In the genomic region with DNA sequence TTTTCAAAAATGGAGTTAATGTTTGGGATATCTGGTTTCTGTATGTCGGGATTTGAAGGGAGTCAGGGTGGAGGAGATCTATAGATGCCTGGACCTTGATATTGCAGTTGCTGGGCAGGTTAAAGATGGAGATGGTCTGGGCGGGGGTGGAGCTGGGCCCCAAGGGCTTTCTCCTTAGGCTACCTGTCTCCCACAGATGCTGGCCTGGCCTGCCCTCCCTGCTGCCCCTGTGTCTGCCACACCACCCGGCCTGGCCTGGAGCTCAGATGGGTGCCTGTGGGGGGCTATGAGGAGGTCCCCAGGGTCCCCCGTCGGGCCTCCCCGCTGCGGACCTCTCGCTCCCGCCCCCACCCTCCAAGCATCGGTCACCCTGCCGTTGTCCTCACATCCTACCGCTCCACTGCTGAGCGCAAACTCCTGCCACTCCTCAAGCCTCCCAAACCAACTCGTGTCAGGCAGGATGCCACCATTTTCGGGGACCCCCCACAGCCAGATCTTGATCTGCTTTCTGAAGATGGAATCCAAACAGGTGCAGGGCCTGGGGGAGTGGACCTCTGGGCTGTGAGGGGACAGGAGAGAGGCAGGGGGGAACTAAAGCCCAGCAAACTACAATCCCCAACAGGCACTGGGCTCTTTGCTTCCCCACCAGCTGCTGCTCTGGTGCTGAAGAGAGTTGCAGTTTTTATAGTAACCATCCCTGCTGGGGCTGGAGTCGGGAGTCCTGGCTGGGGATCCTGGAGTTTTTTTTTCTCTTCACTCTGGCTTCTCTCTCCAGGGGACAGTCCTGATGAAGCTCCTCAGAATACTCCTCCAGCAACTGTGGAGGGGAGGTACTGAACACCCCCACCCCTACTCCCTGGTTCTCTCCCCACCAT, we compare ENCODE assay signal across 28 cellular contexts. TPM values are rescaled to one million over a fixed set of nuclear protein-coding genes. Genes with fewer than 3 reads are reported as not detected.
A peak's percentile ranks its signal among the peaks of the same experiment; 100 is the strongest.
DNase-seq lines count a peak whose midpoint lies in the region; ATAC-seq, FAIRE-seq and TF ChIP-seq lines count a peak whose summit lies in the region.
"Had no signal": no experiment of that assay in that cellular context is flagged by ENCODE, and none has a peak within 500 bp of the region (broad histone marks: within the 10 kb centered on the region; RNA-seq: fewer than 3 reads in every experiment).

No MANE protein-coding gene starts in this region.

- H4K20me1 ChIP-seq in HepG2 (ENCODE audit: insufficient read depth, low read length) (no peaks in the 10 kb centered on the region), endothelial cell of umbilical vein (replicated peaks; ENCODE audit: control insufficient read depth, extremely low read depth, insufficient read depth, low read length) (no peaks in the 10 kb centered on the region)

- BruUV-seq in HepG2 (replicated peaks; lab: Mats Ljungman, UMichigan) (no TSS peak), endothelial cell of umbilical vein (replicated peaks; lab: Mats Ljungman, UMichigan) (TSS peak; percentile 26)

- H3K4me1 ChIP-seq in HepG2 (ENCODE audit: insufficient read depth, low read length), result no peaks in the 10 kb centered on the region
- H3K4me1 ChIP-seq in right lobe of liver, result no peaks in the 10 kb centered on the region
- peaks cover 31% of the 10 kb centered on the region for H3K4me1 ChIP-seq in endothelial cell of umbilical vein (ENCODE audit: control insufficient read depth, extremely low read depth, insufficient read depth, low read length)
- H3K4me1 ChIP-seq: pancreas, SJSA1 had no signal

- peaks cover 15 to 75% of the 10 kb centered on the region in 2 experiments for H3K27me3 ChIP-seq in HepG2 (ENCODE audit: control insufficient read depth in 1 of 2, insufficient read depth in 2 of 2, low read length in 2 of 2)
- no peaks in the 10 kb centered on the region for H3K27me3 ChIP-seq in right lobe of liver
- H3K27me3 ChIP-seq in endothelial cell of umbilical vein (ENCODE audit: control insufficient read depth in 2 of 2, insufficient read depth in 2 of 2, low read length in 2 of 2), result no peaks in the 10 kb centered on the region
- H3K27me3 ChIP-seq: pancreas had no signal

- H3K4me3 ChIP-seq in HepG2 (replicated peaks in 1 of 3; ENCODE audit: insufficient read depth in 1 of 3, low read depth in 2 of 3, low read length in 3 of 3), result no peak overlapping the region
- H3K4me3 ChIP-seq in right lobe of liver, result no peak overlapping the region
- H3K4me3 ChIP-seq in endothelial cell of umbilical vein (replicated peaks in 1 of 3; ENCODE audit: insufficient read depth in 1 of 3, low read depth in 1 of 3, low read length in 3 of 3), result no peak overlapping the region
- H3K4me3 ChIP-seq: pancreas, SJSA1 had no signal

- no peak for DNase-seq in HepG2 (ENCODE audit: low spot score)
- no peak for DNase-seq in right lobe of liver
- DNase-seq in endothelial cell of umbilical vein (ENCODE audit: low read depth, low spot score), result no peak
- no peak for DNase-seq in natural killer cell
- DNase-seq: activated CD4-positive, alpha-beta T cell treated with anti-CD3 and anti-CD28 coated beads, Interleukin-2, amount 50 U/mL, for 4 hours; activated naive CD4-positive, alpha-beta T cell treated with Interleukin-2 at 50 U/mL for 16 hours; GDM1; H9; mammary epithelial cell; NCI-H1092; NCI-H187 treated with DMSO at 0.1 percent for 48 hours; NCI-H226; NCI-H748 treated with DMSO at 0.1 percent for 48 hours; nephron progenitor cell; stimulated activated CD4-positive, alpha-beta T cell treated with anti-CD3 and anti-CD28 coated beads, Interleukin-4, amount 100 ng/mL, for 1 hour had no signal

- H3K36me3 Mint-ChIP-seq in natural killer cell, result no peaks in the 10 kb centered on the region
- H3K36me3 Mint-ChIP-seq: brain, type B pancreatic cell had no signal

- no peak for TF ChIP-seq CTCF in HepG2 (CRISPR knock-in tag; IDR thresholded peaks at IDR 0.05)
- TF ChIP-seq CTCF in right lobe of liver (IDR thresholded peaks at IDR 0.05), result no peak
- no peak for TF ChIP-seq CTCF in endothelial cell of umbilical vein (IDR thresholded peaks at IDR 0.05; ENCODE audit: extremely low read depth in 1 of 2, insufficient read depth in 1 of 2, low read depth in 1 of 2, low read length in 2 of 2)
- no peak for TF ChIP-seq CTCF in natural killer cell (IDR thresholded peaks at IDR 0.05)

- ATAC-seq in HepG2, result no peak
- ATAC-seq in right lobe of liver, result no peak
- ATAC-seq in HG02678 (IDR thresholded peaks at IDR 0.05; ENCODE audit: unreplicated experiment), result no peak
- ATAC-seq in natural killer cell, result no peak
- no peak for ATAC-seq in GM18498 (IDR thresholded peaks at IDR 0.05; ENCODE audit: unreplicated experiment)
- ATAC-seq: pancreas had no signal

- dilution Hi-C loops in endothelial cell of umbilical vein (cut with MboI; ENCODE audit: extremely low pct_ligation_motif_present, low sequenced_read_pairs), result no loop called here

- FAIRE-seq in HepG2 (lab: Jason Lieb, UNC) (no peak), endothelial cell of umbilical vein (lab: Jason Lieb, UNC) (peak; percentile 33)
- FAIRE-seq: pancreas, TTC549 had no signal

- H3K9me3 ChIP-seq in HepG2 (ENCODE audit: low read length), result no peaks in the 10 kb centered on the region
- H3K9me3 ChIP-seq in right lobe of liver, result no peaks in the 10 kb centered on the region
- no peaks in the 10 kb centered on the region for H3K9me3 ChIP-seq in endothelial cell of umbilical vein (replicated peaks; ENCODE audit: control insufficient read depth, insufficient read depth, low read length)
- H3K9me3 ChIP-seq: pancreas, SJSA1 had no signal

- H3K79me2 ChIP-seq in HepG2 (ENCODE audit: insufficient read depth, low read length), result no peaks in the 10 kb centered on the region
- H3K79me2 ChIP-seq in endothelial cell of umbilical vein (ENCODE audit: control insufficient read depth, insufficient read depth, low read length), result peaks cover 32% of the 10 kb centered on the region

- no peak overlapping the region for H3K27ac Mint-ChIP-seq in natural killer cell
- H3K27ac Mint-ChIP-seq: brain, H9, nephron progenitor cell, type B pancreatic cell had no signal

- no peaks in the 10 kb centered on the region for H3K9me1 ChIP-seq in endothelial cell of umbilical vein (replicated peaks; ENCODE audit: control insufficient read depth, extremely low read depth, insufficient read depth, low read length)

- H3K36me3 ChIP-seq in HepG2 (replicated peaks in 1 of 2; ENCODE audit: control insufficient read depth in 1 of 2, insufficient read depth in 2 of 2, low read length in 2 of 2) (no peaks in the 10 kb centered on the region), right lobe of liver (no peaks in the 10 kb centered on the region), endothelial cell of umbilical vein (ENCODE audit: control insufficient read depth in 2 of 2, extremely low read depth in 1 of 2, insufficient read depth in 2 of 2, low read length in 2 of 2) (peaks cover 9 to 31% of the 10 kb centered on the region in 2 experiments)
- H3K36me3 ChIP-seq: pancreas, SJSA1 had no signal

- CTCF ChIA-PET in HepG2 (lab: Yijun Ruan, JAX; ENCODE audit: low intra/inter-chr PET ratio, low total read pairs) (no interaction called here), endothelial cell of umbilical vein (lab: Charles Lee) (interaction anchor here (1.2 kb wide), 1 partner anchor 14 kb away, joined by 4 read pairs; no protein-coding TSS in a partner anchor)

- H2AFZ ChIP-seq in HepG2 (ENCODE audit: low read length), result no peak overlapping the region
- H2AFZ ChIP-seq in endothelial cell of umbilical vein (ENCODE audit: low read depth, low read length), result no peak overlapping the region

- TF ChIP-seq POLR2A in HepG2 (IDR thresholded peaks at IDR 0.05; ENCODE audit: insufficient read depth in 1 of 2, low read depth in 2 of 2, low read length in 2 of 2), result no peak
- no peak for TF ChIP-seq POLR2A in right lobe of liver (IDR thresholded peaks at IDR 0.05)
- TF ChIP-seq POLR2A in endothelial cell of umbilical vein (IDR thresholded peaks at IDR 0.05; ENCODE audit: low read depth, low read length), result no peak

- H3K9ac ChIP-seq in HepG2 (ENCODE audit: insufficient read depth, low read depth, low read length) (no peak overlapping the region), endothelial cell of umbilical vein (replicated peaks; ENCODE audit: extremely low read depth, insufficient read depth, low read length) (no peak overlapping the region)

- no peak overlapping the region for H3K4me2 ChIP-seq in HepG2 (ENCODE audit: low read depth, low read length)
- H3K4me2 ChIP-seq in endothelial cell of umbilical vein (ENCODE audit: insufficient read depth, low read length), result no peak overlapping the region

- H3K27ac ChIP-seq in HepG2 (ENCODE audit: extremely low read length, insufficient read depth, low read length), result no peak overlapping the region
- H3K27ac ChIP-seq in right lobe of liver, result no peak overlapping the region
- H3K27ac ChIP-seq in endothelial cell of umbilical vein (ENCODE audit: insufficient read depth, low read depth, low read length), result no peak overlapping the region
- H3K27ac ChIP-seq: pancreas, SJSA1 had no signal

- peaks cover 0 to 8% of the 10 kb centered on the region in 2 donors for H3K4me1 Mint-ChIP-seq in natural killer cell

- TF ChIP-seq EP300 in HepG2 (IDR thresholded peaks at IDR 0.05; ENCODE audit: low read depth in 2 of 2, low read length in 2 of 2) (no peak), HepG2 (CRISPR knock-in tag; IDR thresholded peaks at IDR 0.05; ENCODE audit: borderline replicate concordance) (no peak)

- intact Hi-C loops in HepG2 (cut with micrococcal nuclease; ENCODE audit: unreplicated experiment) (no loop called here), right lobe of liver (cut with DNase I) (no loop called here), endothelial cell of umbilical vein (cut with micrococcal nuclease) (no loop called here), natural killer cell (cut with micrococcal nuclease) (no loop called here)

- POLR2A ChIA-PET in HepG2 (lab: Yijun Ruan, JAX) (no interaction called here), endothelial cell of umbilical vein (lab: Charles Lee) (interaction anchor here (1.1 kb wide), 1 partner anchor 13 kb away, joined by 5 read pairs; no protein-coding TSS in a partner anchor)

- 4% methylated on average over 12 of the region's 16 CpGs for WGBS in HepG2 (ENCODE audit: low lambda C conversion rate)
- 25% methylated on average over 3 of the region's 16 CpGs for WGBS in right lobe of liver (ENCODE audit: insufficient coverage, low coverage, low lambda C conversion rate, missing lambda C conversion rate)

- peaks cover 16 to 17% of the 10 kb centered on the region in 2 donors for H3K27me3 Mint-ChIP-seq in natural killer cell (ENCODE audit: low read depth in 2 of 2)

- no peaks in the 10 kb centered on the region for H3K9me3 Mint-ChIP-seq in natural killer cell
- H3K9me3 Mint-ChIP-seq: brain, H9, nephron progenitor cell, type B pancreatic cell had no signal

- in situ Hi-C loops in HepG2 (cut with HindIII; ENCODE audit: extremely low pct_ligation_motif_present, low pct_unique_long_range_greater_than_20kb), result no loop called here

- no peak overlapping the region for H3K4me3 Mint-ChIP-seq in natural killer cell
- H3K4me3 Mint-ChIP-seq: brain, nephron progenitor cell, type B pancreatic cell had no signal

- TF ChIP-seq RAD21 in HepG2 (CRISPR knock-in tag; IDR thresholded peaks at IDR 0.05), result no peak

RNA-seq across cellular contexts. Expression of a gene that starts 2.9 kb away (rescaled TPM):
- not detected in 2 replicates for total RNA-seq in HepG2 (2016; rRNA removed; fragmentation: Illumina TruSeq; extraction: Trizol)
- total RNA-seq in HepG2 (2016; cell fraction: cytosol; rRNA removed; fragmentation: Illumina TruSeq; extraction: Trizol; ENCODE audit: low read depth), result not detected in 2 replicates
- total RNA-seq in HepG2 (2016; cell fraction: insoluble cytoplasmic fraction; rRNA removed; fragmentation: Illumina TruSeq; extraction: Trizol), result not detected in 2 replicates
- total RNA-seq in HepG2 (2016; cell fraction: membrane; rRNA removed; fragmentation: Illumina TruSeq; extraction: Trizol), result not detected in 2 replicates
- not detected in 2 replicates for total RNA-seq in HepG2 (2016; cell fraction: nucleus; rRNA removed; fragmentation: Illumina TruSeq; extraction: Trizol)
- polyA plus RNA-seq in HepG2 (2011; rRNA removed), result not detected in 2 replicates
- polyA plus RNA-seq in HepG2 (2011; cell fraction: cytosol; rRNA removed), result not detected in 2 replicates
- not detected in 2 replicates for polyA plus RNA-seq in HepG2 (2011; cell fraction: nucleus; rRNA removed)
- not detected in 2 replicates for polyA plus RNA-seq in HepG2 (2012)
- polyA plus RNA-seq in HepG2 (2016; cell fraction: cytosol; fragmentation: Illumina TruSeq; extraction: Trizol; ENCODE audit: low read depth), result not detected in 2 replicates
- not detected in 2 replicates for polyA plus RNA-seq in HepG2 (2016; cell fraction: insoluble cytoplasmic fraction; fragmentation: Illumina TruSeq; extraction: Trizol; ENCODE audit: low read depth)
- polyA plus RNA-seq in HepG2 (2016; cell fraction: membrane; fragmentation: Illumina TruSeq; extraction: Trizol; ENCODE audit: low read depth), result not detected in 2 replicates
- not detected in 2 replicates for polyA plus RNA-seq in HepG2 (2016; cell fraction: nucleus; fragmentation: Illumina TruSeq; extraction: Trizol; ENCODE audit: insufficient read depth, low read depth)
- not detected in 2 replicates for polyA minus RNA-seq in HepG2 (2011; rRNA and poly(A)+ RNA removed; ENCODE audit: low replicate concordance)
- not detected in 2 replicates for polyA minus RNA-seq in HepG2 (2011; cell fraction: cytosol; rRNA and poly(A)+ RNA removed)
- polyA minus RNA-seq in HepG2 (2011; cell fraction: nucleus; rRNA and poly(A)+ RNA removed), result not detected in 2 replicates
- 10 to 100 TPM in 1 of 6 experiments, 1 to 10 TPM in 5; 1.6 to 12.2 (median 2.5) TPM for total RNA-seq in right lobe of liver
- total RNA-seq in endothelial cell of umbilical vein, result 78.6 and 108 TPM in 2 replicates
- 119 and 355 TPM in 2 replicates for polyA plus RNA-seq in endothelial cell of umbilical vein
- 70.1 and 83.6 TPM in 2 replicates for polyA plus RNA-seq in endothelial cell of umbilical vein (2011; cell fraction: cytosol; rRNA removed)
- 116 and 181 TPM in 2 replicates for polyA plus RNA-seq in endothelial cell of umbilical vein (2011; cell fraction: nucleus; rRNA removed)
- polyA plus RNA-seq in endothelial cell of umbilical vein (2012), result 56.7 and 63.8 TPM in 2 replicates
- 43.0 and 51.1 TPM in 2 replicates for polyA minus RNA-seq in endothelial cell of umbilical vein
- not detected for polyA minus RNA-seq in endothelial cell of umbilical vein (2011; cell fraction: cytosol; rRNA and poly(A)+ RNA removed)
- polyA minus RNA-seq in endothelial cell of umbilical vein (2011; cell fraction: nucleus; rRNA and poly(A)+ RNA removed), result 35.5 and 37.5 TPM in 2 replicates
- total RNA-seq in natural killer cell, result not detected
- total RNA-seq: mammary epithelial cell; SJSA1; T-helper 1 cell treated with Interleukin-12 subunit alpha and Interleukin-12 subunit beta and Interleukin-4 antibody, amounts not matched to agents 30 ng/mL and 1 ng/mL, for 36 hours had no signal
- polyA plus RNA-seq: BJ, mammary epithelial cell had no signal

RNA-seq across cellular contexts. Expression of a gene that starts 17.8 kb away (rescaled TPM):
- total RNA-seq in HepG2 (2016; rRNA removed; fragmentation: Illumina TruSeq; extraction: Trizol) (0.28 and 0.91 TPM in 2 replicates), right lobe of liver (1 to 10 TPM in 4 of 6 experiments, under 1 TPM in 2; 0.49 to 3.0 (median 1.6) TPM), endothelial cell of umbilical vein (7.7 and 9.4 TPM in 2 replicates), natural killer cell (10 to 100 TPM; 10.7 to 17.5 (median 16.8) TPM)
- 0.61 and 1.1 TPM in 2 replicates for total RNA-seq in HepG2 (2016; cell fraction: cytosol; rRNA removed; fragmentation: Illumina TruSeq; extraction: Trizol; ENCODE audit: low read depth)
- total RNA-seq in HepG2 (2016; cell fraction: insoluble cytoplasmic fraction; rRNA removed; fragmentation: Illumina TruSeq; extraction: Trizol), result 0.30 and 0.82 TPM in 2 replicates
- total RNA-seq in HepG2 (2016; cell fraction: membrane; rRNA removed; fragmentation: Illumina TruSeq; extraction: Trizol), result 0.46 and 0.69 TPM in 2 replicates
- 1.9 and 2.9 TPM in 2 replicates for total RNA-seq in HepG2 (2016; cell fraction: nucleus; rRNA removed; fragmentation: Illumina TruSeq; extraction: Trizol)
- polyA plus RNA-seq in HepG2 (2011; rRNA removed) (1.1 and 1.8 TPM in 2 replicates), endothelial cell of umbilical vein (7.6 and 8.1 TPM in 2 replicates)
- polyA plus RNA-seq in HepG2 (2011; cell fraction: cytosol; rRNA removed), result 0.73 and 0.74 TPM in 2 replicates
- 12.0 and 12.7 TPM in 2 replicates for polyA plus RNA-seq in HepG2 (2011; cell fraction: nucleus; rRNA removed)
- 2.4 and 3.3 TPM in 2 replicates for polyA plus RNA-seq in HepG2 (2012)
- 0.33 and 0.42 TPM in 2 replicates for polyA plus RNA-seq in HepG2 (2016; cell fraction: cytosol; fragmentation: Illumina TruSeq; extraction: Trizol; ENCODE audit: low read depth)
- polyA plus RNA-seq in HepG2 (2016; cell fraction: insoluble cytoplasmic fraction; fragmentation: Illumina TruSeq; extraction: Trizol; ENCODE audit: low read depth), result 0.99 and 1.5 TPM in 2 replicates
- 0.37 and 0.59 TPM in 2 replicates for polyA plus RNA-seq in HepG2 (2016; cell fraction: membrane; fragmentation: Illumina TruSeq; extraction: Trizol; ENCODE audit: low read depth)
- polyA plus RNA-seq in HepG2 (2016; cell fraction: nucleus; fragmentation: Illumina TruSeq; extraction: Trizol; ENCODE audit: insufficient read depth, low read depth), result 5.8 and 6.6 TPM in 2 replicates
- 2.3 and 6.0 TPM in 2 replicates for polyA minus RNA-seq in HepG2 (2011; rRNA and poly(A)+ RNA removed; ENCODE audit: low replicate concordance)
- 0.35 and 0.49 TPM in 2 replicates for polyA minus RNA-seq in HepG2 (2011; cell fraction: cytosol; rRNA and poly(A)+ RNA removed)
- 2.1 and 2.4 TPM in 2 replicates for polyA minus RNA-seq in HepG2 (2011; cell fraction: nucleus; rRNA and poly(A)+ RNA removed)
- 3.9 and 4.0 TPM in 2 replicates for polyA plus RNA-seq in endothelial cell of umbilical vein (2011; cell fraction: cytosol; rRNA removed)
- 23.0 and 23.1 TPM in 2 replicates for polyA plus RNA-seq in endothelial cell of umbilical vein (2011; cell fraction: nucleus; rRNA removed)
- polyA plus RNA-seq in endothelial cell of umbilical vein (2012), result 6.2 and 6.4 TPM in 2 replicates
- polyA minus RNA-seq in endothelial cell of umbilical vein, result 2.8 and 6.4 TPM in 2 replicates
- polyA minus RNA-seq in endothelial cell of umbilical vein (2011; cell fraction: cytosol; rRNA and poly(A)+ RNA removed), result 2.2 TPM
- polyA minus RNA-seq in endothelial cell of umbilical vein (2011; cell fraction: nucleus; rRNA and poly(A)+ RNA removed), result 4.8 and 7.8 TPM in 2 replicates

RNA-seq across cellular contexts. Expression of a gene that starts 24.5 kb away (rescaled TPM):
- total RNA-seq in HepG2 (2016; rRNA removed; fragmentation: Illumina TruSeq; extraction: Trizol), result 18.6 and 21.3 TPM in 2 replicates
- total RNA-seq in HepG2 (2016; cell fraction: cytosol; rRNA removed; fragmentation: Illumina TruSeq; extraction: Trizol; ENCODE audit: low read depth), result 32.2 and 35.5 TPM in 2 replicates
- total RNA-seq in HepG2 (2016; cell fraction: insoluble cytoplasmic fraction; rRNA removed; fragmentation: Illumina TruSeq; extraction: Trizol), result 18.4 and 19.4 TPM in 2 replicates
- total RNA-seq in HepG2 (2016; cell fraction: membrane; rRNA removed; fragmentation: Illumina TruSeq; extraction: Trizol), result 30.6 and 38.9 TPM in 2 replicates
- 10.6 and 12.2 TPM in 2 replicates for total RNA-seq in HepG2 (2016; cell fraction: nucleus; rRNA removed; fragmentation: Illumina TruSeq; extraction: Trizol)
- polyA plus RNA-seq in HepG2 (2011; rRNA removed), result 40.7 and 48.4 TPM in 2 replicates
- polyA plus RNA-seq in HepG2 (2011; cell fraction: cytosol; rRNA removed), result 40.0 and 51.2 TPM in 2 replicates
- polyA plus RNA-seq in HepG2 (2011; cell fraction: nucleus; rRNA removed), result 53.9 and 65.1 TPM in 2 replicates
- polyA plus RNA-seq in HepG2 (2012), result 30.0 and 42.5 TPM in 2 replicates
- polyA plus RNA-seq in HepG2 (2016; cell fraction: cytosol; fragmentation: Illumina TruSeq; extraction: Trizol; ENCODE audit: low read depth), result 60.5 and 82.6 TPM in 2 replicates
- polyA plus RNA-seq in HepG2 (2016; cell fraction: insoluble cytoplasmic fraction; fragmentation: Illumina TruSeq; extraction: Trizol; ENCODE audit: low read depth), result 34.4 and 37.9 TPM in 2 replicates
- polyA plus RNA-seq in HepG2 (2016; cell fraction: membrane; fragmentation: Illumina TruSeq; extraction: Trizol; ENCODE audit: low read depth), result 50.3 and 63.7 TPM in 2 replicates
- polyA plus RNA-seq in HepG2 (2016; cell fraction: nucleus; fragmentation: Illumina TruSeq; extraction: Trizol; ENCODE audit: insufficient read depth, low read depth), result 38.8 and 42.0 TPM in 2 replicates
- polyA minus RNA-seq in HepG2 (2011; rRNA and poly(A)+ RNA removed; ENCODE audit: low replicate concordance), result 22.2 and 42.1 TPM in 2 replicates
- polyA minus RNA-seq in HepG2 (2011; cell fraction: cytosol; rRNA and poly(A)+ RNA removed), result 12.3 and 12.6 TPM in 2 replicates
- 6.8 and 9.6 TPM in 2 replicates for polyA minus RNA-seq in HepG2 (2011; cell fraction: nucleus; rRNA and poly(A)+ RNA removed)
- 1 to 10 TPM; 4.7 to 9.5 (median 6.8) TPM for total RNA-seq in right lobe of liver
- 36.5 and 36.8 TPM in 2 replicates for total RNA-seq in endothelial cell of umbilical vein
- polyA plus RNA-seq in endothelial cell of umbilical vein, result 52.7 and 52.9 TPM in 2 replicates
- polyA plus RNA-seq in endothelial cell of umbilical vein (2011; cell fraction: cytosol; rRNA removed), result 60.6 and 61.9 TPM in 2 replicates
- 40.6 and 41.6 TPM in 2 replicates for polyA plus RNA-seq in endothelial cell of umbilical vein (2011; cell fraction: nucleus; rRNA removed)
- polyA plus RNA-seq in endothelial cell of umbilical vein (2012), result 51.5 and 53.4 TPM in 2 replicates
- 17.8 and 22.0 TPM in 2 replicates for polyA minus RNA-seq in endothelial cell of umbilical vein
- polyA minus RNA-seq in endothelial cell of umbilical vein (2011; cell fraction: cytosol; rRNA and poly(A)+ RNA removed), result 26.3 TPM
- polyA minus RNA-seq in endothelial cell of umbilical vein (2011; cell fraction: nucleus; rRNA and poly(A)+ RNA removed), result 5.3 and 8.4 TPM in 2 replicates
- 10 to 100 TPM; 34.4 to 51.5 (median 44.6) TPM for total RNA-seq in natural killer cell

RNA-seq across cellular contexts. Expression of a gene that starts 26.7 kb away (rescaled TPM):
- not detected in 2 replicates for total RNA-seq in HepG2 (2016; rRNA removed; fragmentation: Illumina TruSeq; extraction: Trizol)
- total RNA-seq in HepG2 (2016; cell fraction: cytosol; rRNA removed; fragmentation: Illumina TruSeq; extraction: Trizol; ENCODE audit: low read depth), result not detected in 2 replicates
- not detected in 2 replicates for total RNA-seq in HepG2 (2016; cell fraction: insoluble cytoplasmic fraction; rRNA removed; fragmentation: Illumina TruSeq; extraction: Trizol)
- not detected in 2 replicates for total RNA-seq in HepG2 (2016; cell fraction: membrane; rRNA removed; fragmentation: Illumina TruSeq; extraction: Trizol)
- total RNA-seq in HepG2 (2016; cell fraction: nucleus; rRNA removed; fragmentation: Illumina TruSeq; extraction: Trizol), result not detected in 2 replicates
- not detected in 2 replicates for polyA plus RNA-seq in HepG2 (2011; rRNA removed)
- polyA plus RNA-seq in HepG2 (2011; cell fraction: cytosol; rRNA removed), result not detected in 2 replicates
- not detected in 2 replicates for polyA plus RNA-seq in HepG2 (2011; cell fraction: nucleus; rRNA removed)
- polyA plus RNA-seq in HepG2 (2012), result not detected in 2 replicates
- not detected in 2 replicates for polyA plus RNA-seq in HepG2 (2016; cell fraction: cytosol; fragmentation: Illumina TruSeq; extraction: Trizol; ENCODE audit: low read depth)
- not detected in 2 replicates for polyA plus RNA-seq in HepG2 (2016; cell fraction: insoluble cytoplasmic fraction; fragmentation: Illumina TruSeq; extraction: Trizol; ENCODE audit: low read depth)
- not detected in 2 replicates for polyA plus RNA-seq in HepG2 (2016; cell fraction: membrane; fragmentation: Illumina TruSeq; extraction: Trizol; ENCODE audit: low read depth)
- not detected in 2 replicates for polyA plus RNA-seq in HepG2 (2016; cell fraction: nucleus; fragmentation: Illumina TruSeq; extraction: Trizol; ENCODE audit: insufficient read depth, low read depth)
- polyA minus RNA-seq in HepG2 (2011; rRNA and poly(A)+ RNA removed; ENCODE audit: low replicate concordance), result not detected in 2 replicates
- not detected in 2 replicates for polyA minus RNA-seq in HepG2 (2011; cell fraction: cytosol; rRNA and poly(A)+ RNA removed)
- polyA minus RNA-seq in HepG2 (2011; cell fraction: nucleus; rRNA and poly(A)+ RNA removed), result not detected in 2 replicates
- total RNA-seq in right lobe of liver, result not detected
- not detected in 2 replicates for total RNA-seq in endothelial cell of umbilical vein
- not detected in 2 replicates for polyA plus RNA-seq in endothelial cell of umbilical vein
- polyA plus RNA-seq in endothelial cell of umbilical vein (2011; cell fraction: cytosol; rRNA removed), result not detected in 2 replicates
- polyA plus RNA-seq in endothelial cell of umbilical vein (2011; cell fraction: nucleus; rRNA removed), result not detected in 2 replicates
- polyA plus RNA-seq in endothelial cell of umbilical vein (2012), result not detected in 2 replicates
- not detected in 2 replicates for polyA minus RNA-seq in endothelial cell of umbilical vein
- not detected for polyA minus RNA-seq in endothelial cell of umbilical vein (2011; cell fraction: cytosol; rRNA and poly(A)+ RNA removed)
- not detected in 2 replicates for polyA minus RNA-seq in endothelial cell of umbilical vein (2011; cell fraction: nucleus; rRNA and poly(A)+ RNA removed)
- not detected for total RNA-seq in natural killer cell
- total RNA-seq: cerebellum; epithelial cell of proximal tubule; H9; mammary epithelial cell; mucosa of gallbladder; pancreas; SJSA1; subcutaneous adipose tissue; T-helper 1 cell treated with Interleukin-12 subunit alpha and Interleukin-12 subunit beta and Interleukin-4 antibody, amounts not matched to agents 30 ng/mL and 1 ng/mL, for 36 hours had no signal
- polyA plus RNA-seq: BJ, mammary epithelial cell, pancreas had no signal
